In the genomic region with DNA sequence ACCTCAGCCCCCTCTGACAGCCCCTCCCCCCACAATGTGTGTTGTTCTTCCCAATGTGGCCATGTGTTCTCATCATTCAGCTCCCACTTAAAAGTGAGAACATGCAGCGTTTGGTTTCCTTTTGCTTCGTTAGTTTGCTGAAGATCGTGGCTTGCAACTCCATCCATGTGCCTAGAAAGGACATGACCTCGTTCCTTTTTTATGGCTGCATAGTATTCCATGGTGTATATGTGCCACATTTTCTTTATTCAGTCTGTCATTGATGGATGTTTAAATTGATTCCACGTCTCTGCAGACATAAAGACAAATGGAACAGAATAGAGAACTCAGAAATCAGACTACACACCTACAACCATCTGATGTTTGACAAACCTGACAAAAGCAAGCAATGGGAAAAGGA, we compare ENCODE assay signal across 29 cellular contexts. TPM values are rescaled to one million over a fixed set of nuclear protein-coding genes. Genes with fewer than 3 reads are reported as not detected.
"Had no signal": no experiment of that assay in that cellular context is flagged by ENCODE, and none has a peak within 500 bp of the region (broad histone marks: within the 10 kb centered on the region; RNA-seq: fewer than 3 reads in every experiment).

No MANE protein-coding gene starts in this region.

- H3K79me2 ChIP-seq: parathyroid adenoma had no signal

- H3K36me3 ChIP-seq: neural progenitor cell, ovary, right lobe of liver, sigmoid colon, suprapubic skin, tibial artery, transverse colon, upper lobe of right lung, uterus had no signal

- H3K4me2 ChIP-seq: neural progenitor cell had no signal

- H2AFZ ChIP-seq: neural progenitor cell, parathyroid adenoma had no signal

- H3K9ac ChIP-seq: neural progenitor cell, parathyroid adenoma had no signal

- FAIRE-seq: small intestine had no signal

- H3K9me3 ChIP-seq: ovary, psoas muscle, right lobe of liver, sigmoid colon, suprapubic skin, testis, tibial artery, transverse colon, upper lobe of right lung, uterus had no signal

- ATAC-seq: natural killer cell; psoas muscle; right cardiac atrium; right lobe of liver; stimulated activated memory B cell treated with anti-CD40 and anti-IgM and Interleukin-4, amounts not matched to agents 10 μg/mL and 1 μg/mL and 100 μg/mL, for 72 hours; stimulated activated naive CD8-positive, alpha-beta T cell treated with anti-CD3 and anti-CD28 coated beads, Interleukin-15, amount 100 ng/mL, for 72 hours; stimulated activated naive CD8-positive, alpha-beta T cell treated with anti-CD3 and anti-CD28 coated beads, Interleukin-15, Interleukin-2, amounts not matched to agents 100 U/mL and 50 U/mL, for 24 hours; upper lobe of right lung had no signal

- H3K27me3 ChIP-seq: neural progenitor cell, ovary, right lobe of liver, suprapubic skin, testis, tibial artery, transverse colon, upper lobe of right lung, uterus had no signal

- H3K4me3 ChIP-seq: neural progenitor cell, ovary, psoas muscle, right lobe of liver, sigmoid colon, suprapubic skin, testis, tibial artery, transverse colon, upper lobe of right lung, uterus had no signal

- H3K27ac ChIP-seq: neural progenitor cell, ovary, parathyroid adenoma, psoas muscle, right lobe of liver, sigmoid colon, suprapubic skin, testis, tibial artery, transverse colon, upper lobe of right lung, uterus had no signal

- DNase-seq: natural killer cell; occipital lobe; ovary; posterior cingulate gyrus; psoas muscle; right cardiac atrium; right lobe of liver; sigmoid colon; small intestine; stimulated activated CD4-positive, alpha-beta T cell treated with anti-CD3 and anti-CD28 coated beads, Interleukin-1b, Interleukin-23, amount 100 ng/mL, for 48 hours; stimulated activated CD4-positive, alpha-beta T cell treated with anti-CD3 and anti-CD28 coated beads, Interleukin-4, amount 100 ng/mL, for 1 hour; stimulated activated CD4-positive, alpha-beta T cell treated with anti-CD3 and anti-CD28 coated beads, Interleukin-4, amount 100 ng/mL, for 4 hours; stimulated activated CD8-positive, alpha-beta memory T cell treated with anti-CD3 and anti-CD28 coated beads, Interleukin-4, amount 100 ng/mL, for 48 hours; stimulated activated naive CD4-positive, alpha-beta T cell; stimulated activated naive CD8-positive, alpha-beta T cell treated with anti-CD3 and anti-CD28 coated beads, Interleukin-15, amount 100 ng/mL, for 72 hours; stimulated activated naive CD8-positive, alpha-beta T cell treated with anti-CD3 and anti-CD28 coated beads, Interleukin-15, Interleukin-2, amounts not matched to agents 100 U/mL and 50 U/mL, for 24 hours; substantia nigra; testis; tibial artery; transverse colon; upper lobe of right lung; uterus had no signal

- H3K4me1 ChIP-seq: parathyroid adenoma, psoas muscle, right lobe of liver, sigmoid colon, suprapubic skin, testis, tibial artery, transverse colon, upper lobe of right lung, uterus had no signal

RNA-seq across cellular contexts. Expression of gene ARX, which starts 46.0 kb away (rescaled TPM):
- total RNA-seq: natural killer cell, osteoblast, renal cortical epithelial cell, right cardiac atrium, right lobe of liver, sigmoid colon, transverse colon, upper lobe of right lung, urinary bladder had no signal
- polyA plus RNA-seq: right cardiac atrium, urinary bladder had no signal
